In genomic region chr17:1231456-1231855, GRCh38 we compare ENCODE assay signal across 13 cellular contexts. TPM values are rescaled to one million over a fixed set of nuclear protein-coding genes. Genes with fewer than 3 reads are reported as not detected.
A peak's percentile ranks its signal among the peaks of the same experiment; 100 is the strongest.
DNase-seq lines count a peak whose midpoint lies in the region; ATAC-seq and TF ChIP-seq lines count a peak whose summit lies in the region.
"Had no signal": no experiment of that assay in that cellular context is flagged by ENCODE, and none has a peak within 500 bp of the region (broad histone marks: within the 10 kb centered on the region; RNA-seq: fewer than 3 reads in every experiment).

No MANE protein-coding gene starts in this region.

- H3K4me1 ChIP-seq in CD8-positive, alpha-beta T cell (ENCODE audit: insufficient read depth, low read length): peaks cover 5% of the 10 kb centered on the region

- TF ChIP-seq POLR2A in NB4 (IDR thresholded peaks at IDR 0.05; ENCODE audit: extremely low read depth, insufficient read length): no peak

- H3K27me3 Mint-ChIP-seq in CD8-positive, alpha-beta T cell (ENCODE audit: low read depth): peaks cover 42% of the 10 kb centered on the region

- no peak overlapping the region for H3K27ac ChIP-seq in CD8-positive, alpha-beta T cell (ENCODE audit: low read depth, low read length)

- no peak overlapping the region for H3K27ac Mint-ChIP-seq in CD8-positive, alpha-beta T cell

- intact Hi-C loops in CD8-positive, alpha-beta T cell (cut with DNase I, micrococcal nuclease): no loop called here

- peaks cover 10% of the 10 kb centered on the region for H3K4me1 Mint-ChIP-seq in CD8-positive, alpha-beta T cell (ENCODE audit: low read depth)

- POLR2A ChIA-PET in CD8-positive, alpha-beta T cell (lab: Charles Lee): no interaction called here

- ATAC-seq in CD8-positive, alpha-beta T cell: no peak
- peak; percentile 31 for ATAC-seq in omental fat pad (ENCODE audit: low FRiP score)
- ATAC-seq in GM18520 (IDR thresholded peaks at IDR 0.05; ENCODE audit: unreplicated experiment): no peak
- ATAC-seq in HG03175 (IDR thresholded peaks at IDR 0.05; ENCODE audit: unreplicated experiment): no peak
- ATAC-seq: Panc1 had no signal

- no peak for TF ChIP-seq CTCF in CD8-positive, alpha-beta T cell (IDR thresholded peaks at IDR 0.05)
- TF ChIP-seq CTCF in NB4 (IDR thresholded peaks at IDR 0.05; ENCODE audit: low read depth, low read length) (no peak), fibroblast of villous mesenchyme (IDR thresholded peaks at IDR 0.05; ENCODE audit: insufficient read depth, low read depth, low read length) (no peak), omental fat pad (IDR thresholded peaks at IDR 0.05) (no peak)

- H3K36me3 Mint-ChIP-seq in CD8-positive, alpha-beta T cell: peaks cover 2% of the 10 kb centered on the region

- H3K9me3 ChIP-seq in CD8-positive, alpha-beta T cell (ENCODE audit: low read length): no peaks in the 10 kb centered on the region

- peak overlapping the region; percentile 54 for H3K4me3 Mint-ChIP-seq in CD8-positive, alpha-beta T cell

- H3K36me3 ChIP-seq in CD8-positive, alpha-beta T cell (ENCODE audit: insufficient read depth, low read length): no peaks in the 10 kb centered on the region

- no peaks in the 10 kb centered on the region for H3K9me3 Mint-ChIP-seq in CD8-positive, alpha-beta T cell

- CTCF ChIA-PET in CD8-positive, alpha-beta T cell (lab: Charles Lee): interaction anchor here (0.8 kb wide), 1 partner anchor 38 kb away, joined by 3 read pairs; no protein-coding TSS in a partner anchor

- peaks cover 18% of the 10 kb centered on the region for H3K27me3 ChIP-seq in CD8-positive, alpha-beta T cell (ENCODE audit: insufficient read depth, low read length)

- DNase-seq in CD8-positive, alpha-beta T cell: no peak
- DNase-seq in NB4 (ENCODE audit: low read depth) (peak; percentile 75), fibroblast of villous mesenchyme (ENCODE audit: low read depth) (peak; percentile 41), omental fat pad (ENCODE audit: low spot score) (no peak), RPMI8226 (no peak)
- no peak for DNase-seq in activated CD4-positive, alpha-beta T cell treated with anti-CD3 and anti-CD28 coated beads, Interleukin-2, amount 50 U/mL, for 1 hour
- DNase-seq: effector CD8-positive, alpha-beta T cell; NCI-H2029; stimulated activated CD4-positive, alpha-beta T cell treated with anti-CD3 and anti-CD28 coated beads, Interleukin-2, amount 100 ng/mL, for 48 hours had no signal

- no peak overlapping the region for H3K4me3 ChIP-seq in CD8-positive, alpha-beta T cell (ENCODE audit: low read depth, low read length)
- H3K4me3 ChIP-seq in NB4 (ENCODE audit: low read depth, low read length): no peak overlapping the region
- H3K4me3 ChIP-seq in fibroblast of villous mesenchyme (ENCODE audit: low read depth, low read length): no peak overlapping the region

RNA-seq across cellular contexts. Expression of gene BHLHA9, which starts 38.8 kb away (rescaled TPM):
- not detected for total RNA-seq in CD8-positive, alpha-beta T cell
- total RNA-seq in fibroblast of villous mesenchyme: not detected in 2 replicates
- not detected for total RNA-seq in omental fat pad
- total RNA-seq: subcutaneous adipose tissue had no signal

RNA-seq across cellular contexts. Expression of gene TRARG1, which starts 48.0 kb away (rescaled TPM):
- total RNA-seq in CD8-positive, alpha-beta T cell: not detected
- total RNA-seq in fibroblast of villous mesenchyme (not detected in 2 replicates), omental fat pad (100 to 1,000 TPM in 2 of 4 donors, 10 to 100 TPM in 2; 46.8 to 282 (median 105) TPM)

RNA-seq across cellular contexts. Expression of gene ABR, which starts 51.7 kb away (rescaled TPM):
- total RNA-seq in CD8-positive, alpha-beta T cell: 10 to 100 TPM; 46.4 to 48.7 TPM
- total RNA-seq in fibroblast of villous mesenchyme: 51.8 and 68.0 TPM in 2 replicates
- 10 to 100 TPM; 51.1 to 92.1 (median 75.8) TPM for total RNA-seq in omental fat pad

Comparison
In these comparisons a context has a peak if more than half of its experiments do, and no peak if none do; other contexts are left out.
1. DNase-seq: peak in NB4 (single experiment) and fibroblast of villous mesenchyme (single experiment); none in CD8-positive, alpha-beta T cell (0 of 7), omental fat pad (single experiment), RPMI8226 (single experiment) and activated CD4-positive, alpha-beta T cell treated with anti-CD3 and anti-CD28 coated beads, Interleukin-2, amount 50 U/mL, for 1 hour (single experiment).
2. RNA of gene TRARG1, which starts 48.0 kb away (total RNA-seq): 46.8 to 282 TPM in omental fat pad; not detected in CD8-positive, alpha-beta T cell and not detected in fibroblast of villous mesenchyme; every median in the first group is over 10 times any median in the second.